ENCODE assay signal across 16 cellular contexts in the genomic region with DNA sequence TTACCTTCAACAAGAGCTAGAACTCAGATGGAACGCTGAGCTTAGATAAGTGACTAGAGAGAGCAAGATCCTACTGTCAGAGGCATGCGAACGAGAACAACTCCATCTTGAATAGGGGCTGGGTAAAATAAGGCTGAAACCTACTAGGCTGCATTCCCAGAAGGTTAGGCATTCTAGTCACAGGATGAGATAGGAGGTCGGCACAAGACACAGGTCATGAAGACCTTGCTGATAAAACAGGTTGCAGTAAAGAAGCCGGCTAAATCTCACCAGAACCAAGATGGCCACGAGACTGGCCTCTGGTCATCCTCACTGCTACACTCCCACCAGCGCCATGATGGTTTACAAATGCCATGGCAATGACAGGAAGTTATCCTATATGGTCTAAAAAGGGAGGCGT. TPM values are rescaled to one million over a fixed set of nuclear protein-coding genes. Genes with fewer than 3 reads are reported as not detected.
A peak's percentile ranks its signal among the peaks of the same experiment; 100 is the strongest.
DNase-seq lines count a peak whose midpoint lies in the region; ATAC-seq and TF ChIP-seq lines count a peak whose summit lies in the region.
"Had no signal": no experiment of that assay in that cellular context is flagged by ENCODE, and none has a peak within 500 bp of the region (broad histone marks: within the 10 kb centered on the region; RNA-seq: fewer than 3 reads in every experiment).

No MANE protein-coding gene starts in this region.

- intact Hi-C loops in right cardiac atrium (cut with DNase I), result no loop called here
- intact Hi-C loops in esophagus squamous epithelium (cut with DNase I), result no loop called here

- H2AK5ac ChIP-seq in neuronal stem cell (ENCODE audit: low read depth, low read length), result no peak overlapping the region

- H3K27me3 ChIP-seq in cardiac muscle cell, result no peaks in the 10 kb centered on the region
- no peaks in the 10 kb centered on the region for H3K27me3 ChIP-seq in right cardiac atrium (ENCODE audit: control insufficient read depth, insufficient read depth)
- no peaks in the 10 kb centered on the region for H3K27me3 ChIP-seq in esophagus squamous epithelium
- no peaks in the 10 kb centered on the region for H3K27me3 ChIP-seq in neuronal stem cell (ENCODE audit: control insufficient read depth in 3 of 3, insufficient read depth in 3 of 3, low read depth in 1 of 3, low read length in 3 of 3)

- H3K27ac ChIP-seq in cardiac muscle cell, result peak overlapping the region; percentile 93
- no peak overlapping the region for H3K27ac ChIP-seq in right cardiac atrium (ENCODE audit: low read length)
- H3K27ac ChIP-seq in esophagus squamous epithelium, result peak overlapping the region; percentile 9 to 82 (median 46)
- H3K27ac ChIP-seq in neuronal stem cell (replicated peaks; ENCODE audit: low read length), result peak overlapping the region; percentile 66

- H2BK120ac ChIP-seq in neuronal stem cell (ENCODE audit: low read depth, low read length), result no peak overlapping the region

- H3K36me3 ChIP-seq in cardiac muscle cell (no peaks in the 10 kb centered on the region), esophagus squamous epithelium (no peaks in the 10 kb centered on the region), neuronal stem cell (replicated peaks in 1 of 2; ENCODE audit: control insufficient read depth in 2 of 2, insufficient read depth in 2 of 2, low read length in 2 of 2) (no peaks in the 10 kb centered on the region)

- TF ChIP-seq POLR2A in esophagus squamous epithelium (IDR thresholded peaks at IDR 0.05), result no peak

- H3K27me3 Mint-ChIP-seq in type B pancreatic cell, result no peaks in the 10 kb centered on the region

- H3K9me3 ChIP-seq in cardiac muscle cell (ENCODE audit: low read depth) (no peaks in the 10 kb centered on the region), right cardiac atrium (ENCODE audit: control insufficient read depth, low read length) (no peaks in the 10 kb centered on the region), esophagus squamous epithelium (no peaks in the 10 kb centered on the region), neuronal stem cell (replicated peaks in 1 of 2; ENCODE audit: control insufficient read depth in 2 of 2, insufficient read depth in 1 of 2, low read depth in 1 of 2, low read length in 2 of 2) (peaks cover 0 to 3% of the 10 kb centered on the region in 2 donors)

- H3K4me3 ChIP-seq in cardiac muscle cell, result no peak overlapping the region
- no peak overlapping the region for H3K4me3 ChIP-seq in right cardiac atrium (ENCODE audit: low read length)
- no peak overlapping the region for H3K4me3 ChIP-seq in esophagus squamous epithelium
- H3K4me3 ChIP-seq in neuronal stem cell (ENCODE audit: low read length in 2 of 2), result no peak overlapping the region
- no peak overlapping the region for H3K4me3 ChIP-seq in foreskin fibroblast (ENCODE audit: low read depth in 1 of 2, low read length in 2 of 2)

- H3K79me1 ChIP-seq in neuronal stem cell (ENCODE audit: low read depth, low read length), result no peaks in the 10 kb centered on the region

- H3K4me3 Mint-ChIP-seq in type B pancreatic cell, result no peak overlapping the region
- H3K4me3 Mint-ChIP-seq: activated naive CD4-positive, alpha-beta T cell treated with anti-CD3 and anti-CD28 coated beads, Interleukin-2, amount 50 U/mL, for 24 hours; CD4-positive, alpha-beta memory T cell had no signal

- H3K4ac ChIP-seq in neuronal stem cell (ENCODE audit: low read length), result no peak overlapping the region

- H3K9ac ChIP-seq in neuronal stem cell (ENCODE audit: low read depth, low read length, poor library complexity), result no peak overlapping the region

- peak overlapping the region; percentile 76 for H2AFZ ChIP-seq in neuronal stem cell (ENCODE audit: low read length)

- H2BK15ac ChIP-seq in neuronal stem cell (ENCODE audit: low read length), result no peak overlapping the region

- 90% methylated on average over 8 of the region's 8 CpGs for WGBS in right cardiac atrium
- WGBS in esophagus squamous epithelium, 2 donors, result 87 to 90% methylated on average over 7 to 8 of the region's 8 CpGs
- WGBS in neuronal stem cell (ENCODE audit: extremely low coverage in 2 of 2, insufficient read length in 2 of 2, insufficient replicate concordance in 1 of 2), 2 donors, result no CpG with 5 or more reads among the region's 8 CpGs

- no peak overlapping the region for H2BK5ac ChIP-seq in neuronal stem cell (ENCODE audit: low read length)

- no peak overlapping the region for H4K8ac ChIP-seq in neuronal stem cell (ENCODE audit: low read depth, low read length)

- DNase-seq in cardiac muscle cell (ENCODE audit: low read depth in 1 of 2, low spot score in 1 of 2) (no peak), right cardiac atrium (no peak), esophagus squamous epithelium (lab: John Stamatoyannopoulos, UW) (no peak), neuronal stem cell (ENCODE audit: low spot score) (no peak), type B pancreatic cell (ENCODE audit: extremely low spot score, unreplicated experiment) (no peak), NCI-H128 (lab: John Stamatoyannopoulos, UW; ENCODE audit: unreplicated experiment) (no peak), foreskin fibroblast (no peak)
- DNase-seq: 8988T; activated CD4-positive, CD25-positive, alpha-beta regulatory T cell treated with anti-CD3 and anti-CD28 coated beads, Interleukin-2, amount 50 U/mL, for 72 hours; CD4-positive, alpha-beta memory T cell; erythroblast; NCI-H187; NCI-H526 treated with DMSO at 0.1 percent for 48 hours had no signal

- ATAC-seq in right cardiac atrium (no peak), HG02884 (IDR thresholded peaks at IDR 0.05; ENCODE audit: unreplicated experiment) (no peak)
- ATAC-seq: Panc1 had no signal

- H3K14ac ChIP-seq in neuronal stem cell (ENCODE audit: low read length), result no peak overlapping the region

- no peak overlapping the region for H3K4me2 ChIP-seq in neuronal stem cell (ENCODE audit: insufficient read depth, low read length, poor library complexity, severe bottlenecking)

- no peak overlapping the region for H2BK12ac ChIP-seq in neuronal stem cell (ENCODE audit: low read length)

- H3K4me1 ChIP-seq in cardiac muscle cell (ENCODE audit: low read depth) (peaks cover 11% of the 10 kb centered on the region), right cardiac atrium (ENCODE audit: control insufficient read depth, insufficient read depth, low read length) (no peaks in the 10 kb centered on the region), esophagus squamous epithelium (peaks cover 0 to 25% (median 13%) of the 10 kb centered on the region in 3 donors), neuronal stem cell (ENCODE audit: control insufficient read depth in 2 of 2, insufficient read depth in 1 of 2, low read depth in 1 of 2, low read length in 2 of 2) (peaks cover 11 to 12% of the 10 kb centered on the region in 2 donors)

- no peaks in the 10 kb centered on the region for H3K36me3 Mint-ChIP-seq in type B pancreatic cell
- H3K36me3 Mint-ChIP-seq: activated naive CD4-positive, alpha-beta T cell treated with anti-CD3 and anti-CD28 coated beads, Interleukin-2, amount 50 U/mL, for 24 hours; CD4-positive, alpha-beta memory T cell had no signal

- TF ChIP-seq CTCF in cardiac muscle cell (IDR thresholded peaks at IDR 0.05; ENCODE audit: low read depth, low read length) (no peak), esophagus squamous epithelium (IDR thresholded peaks at IDR 0.05) (no peak), type B pancreatic cell (conservative IDR thresholded peaks at IDR 0.05) (no peak), foreskin fibroblast (IDR thresholded peaks at IDR 0.05; ENCODE audit: low read depth, low read length) (no peak)

- no peak overlapping the region for H3K23ac ChIP-seq in neuronal stem cell (ENCODE audit: low read depth, low read length, poor library complexity)

- no peak overlapping the region for H3K18ac ChIP-seq in neuronal stem cell (ENCODE audit: low read length)

- H3K9me3 Mint-ChIP-seq in type B pancreatic cell, result no peaks in the 10 kb centered on the region

- peak overlapping the region; percentile 85 for H3K27ac Mint-ChIP-seq in type B pancreatic cell
- H3K27ac Mint-ChIP-seq: activated naive CD4-positive, alpha-beta T cell treated with anti-CD3 and anti-CD28 coated beads, Interleukin-2, amount 50 U/mL, for 24 hours; CD4-positive, alpha-beta memory T cell had no signal

- no peak overlapping the region for H4K91ac ChIP-seq in neuronal stem cell (ENCODE audit: low read depth, low read length, poor library complexity)

- H3K4me1 Mint-ChIP-seq in type B pancreatic cell (ENCODE audit: unreplicated experiment), result peaks cover 35% of the 10 kb centered on the region
- H3K4me1 Mint-ChIP-seq: activated naive CD4-positive, alpha-beta T cell treated with anti-CD3 and anti-CD28 coated beads, Interleukin-2, amount 50 U/mL, for 24 hours; CD4-positive, alpha-beta memory T cell had no signal

RNA-seq across cellular contexts. Expression of a gene that starts 59.6 kb away (rescaled TPM):
- total RNA-seq in cardiac muscle cell (54.8 and 72.2 TPM in 2 replicates), right cardiac atrium (10 to 100 TPM; 35.7 to 58.7 (median 50.6) TPM), esophagus squamous epithelium (10 to 100 TPM; 44.6 to 87.8 (median 60.8) TPM), type B pancreatic cell (ENCODE audit: low replicate concordance) (64.7 and 83.9 TPM in 2 replicates)
- polyA plus RNA-seq in cardiac muscle cell (17.7 and 19.2 TPM in 2 replicates), right cardiac atrium (12.6 TPM)
- polyA plus RNA-seq in neuronal stem cell (2013, experiment 1 of 2), result 66.9 TPM
- 64.7 TPM for polyA plus RNA-seq in neuronal stem cell (2013, experiment 2 of 2)
